Comparison of ENCODE assay signal across 24 cellular contexts in the genomic region with DNA sequence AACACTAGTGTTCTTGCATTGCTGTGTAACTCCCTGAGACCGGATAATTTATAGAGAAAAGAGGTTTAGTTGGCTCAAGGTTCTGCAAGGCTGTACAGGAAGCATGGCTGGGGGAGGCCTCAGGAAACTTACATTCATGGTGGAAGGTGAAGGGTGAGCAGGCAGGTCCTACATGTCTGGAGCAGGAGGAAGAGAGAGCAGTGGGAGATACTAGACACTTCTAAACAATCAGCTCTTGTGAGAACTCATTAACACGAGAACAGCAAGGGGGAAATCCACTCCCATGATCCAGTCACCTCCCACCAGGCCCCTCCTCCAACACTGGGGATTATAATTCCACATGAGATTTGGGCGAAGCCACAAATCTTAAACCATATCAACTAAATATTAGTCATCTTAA. TPM values are rescaled to one million over a fixed set of nuclear protein-coding genes. Genes with fewer than 3 reads are reported as not detected.
DNase-seq lines count a peak whose midpoint lies in the region; ATAC-seq, FAIRE-seq and TF ChIP-seq lines count a peak whose summit lies in the region.
"Had no signal": no experiment of that assay in that cellular context is flagged by ENCODE, and none has a peak within 500 bp of the region (broad histone marks: within the 10 kb centered on the region; RNA-seq: fewer than 3 reads in every experiment).

No MANE protein-coding gene starts in this region.

- no peak overlapping the region for H2BK20ac ChIP-seq in H1 (ENCODE audit: low read length)

- no peak overlapping the region for H2BK15ac ChIP-seq in H1 (ENCODE audit: low read length)
- H2BK15ac ChIP-seq in mesendoderm (replicated peaks; ENCODE audit: low read depth): no peak overlapping the region

- peak overlapping the region; percentile 28 for H4K5ac ChIP-seq in H1 (ENCODE audit: insufficient read length, low read depth, low read length)
- H4K5ac ChIP-seq in mesendoderm (ENCODE audit: low read length): no peak overlapping the region

- H3K18ac ChIP-seq in H1 (ENCODE audit: extremely low read depth, low read length): peak overlapping the region; percentile 72; the same call in 1 of the 2 replicates
- H3K18ac ChIP-seq in mesendoderm (ENCODE audit: low read length): no peak overlapping the region

- H3K23ac ChIP-seq in H1 (ENCODE audit: insufficient read length) (no peak overlapping the region), mesendoderm (ENCODE audit: low read length) (no peak overlapping the region)

- no peak overlapping the region for H2AK5ac ChIP-seq in H1 (ENCODE audit: low read depth, low read length)
- H2AK5ac ChIP-seq in mesendoderm (ENCODE audit: low read length): no peak overlapping the region

- no peak for TF ChIP-seq POLR2A in H1 (IDR thresholded peaks at IDR 0.05; ENCODE audit: control extremely low read depth in 1 of 2, low read depth in 2 of 2, low read length in 2 of 2)

- H4K8ac ChIP-seq in H1 (ENCODE audit: extremely low read depth, insufficient read depth, low read length) (no peak overlapping the region), mesendoderm (ENCODE audit: low read depth, low read length) (no peak overlapping the region)

- H3K27ac ChIP-seq in HUES6 (ENCODE audit: low read depth, low read length): peak overlapping the region; percentile 94
- H3K27ac ChIP-seq in H1 (ENCODE audit: low read depth, low read length): no peak overlapping the region
- no peak overlapping the region for H3K27ac ChIP-seq in mesendoderm (ENCODE audit: low read depth, low read length)
- H3K27ac ChIP-seq in upper lobe of right lung: no peak overlapping the region
- H3K27ac ChIP-seq in WERI-Rb-1: no peak overlapping the region
- H3K27ac ChIP-seq: A549, HL-60, SJCRH30 had no signal

- peaks cover 3% of the 10 kb centered on the region; the same call in 1 of the 2 replicates for H3K79me1 ChIP-seq in H1 (ENCODE audit: low read depth, low read length)
- H3K79me1 ChIP-seq in mesendoderm (ENCODE audit: low read length): peaks cover 14% of the 10 kb centered on the region

- no peak for TF ChIP-seq EP300 in H1 (IDR thresholded peaks at IDR 0.05; ENCODE audit: borderline replicate concordance in 1 of 2, low read depth in 2 of 2, low read length in 2 of 2)

- H3K4me2 ChIP-seq in H1 (ENCODE audit: insufficient read depth in 1 of 2, low read depth in 2 of 2, low read length in 2 of 2): peak overlapping the region; percentile 29 to 49; a peak in 3 of 4 replicates
- no peak overlapping the region for H3K4me2 ChIP-seq in mesendoderm (ENCODE audit: low read length)
- H3K4me2 ChIP-seq: A549 had no signal

- H3K4me1 ChIP-seq in ES-I3 (ENCODE audit: insufficient read depth, low read length) (peaks cover 41% of the 10 kb centered on the region), HUES6 (ENCODE audit: control insufficient read depth, insufficient read depth, low read length) (peaks cover 36% of the 10 kb centered on the region), H1 (replicated peaks in 1 of 4; ENCODE audit: control insufficient read depth in 3 of 4, insufficient read depth in 4 of 4, low read length in 3 of 4) (peaks cover 0 to 24% (median 6%) of the 10 kb centered on the region in 4 experiments; a peak in 6 of 7 replicates), mesendoderm (ENCODE audit: control insufficient read depth, low read depth, low read length) (peaks cover 2% of the 10 kb centered on the region), upper lobe of right lung (no peaks in the 10 kb centered on the region)
- H3K4me1 ChIP-seq: A549, SJCRH30 had no signal

- TF ChIP-seq RAD21 in H1 (IDR thresholded peaks at IDR 0.05 in 1 of 2, conservative IDR thresholded peaks at IDR 0.05 in 1 of 2; ENCODE audit: low read depth in 2 of 2, low read length in 2 of 2): no peak

- intact Hi-C loops in upper lobe of right lung (cut with DNase I): no loop called here

- H3K27me3 ChIP-seq in HUES6 (ENCODE audit: control insufficient read depth, insufficient read depth, low read length) (no peaks in the 10 kb centered on the region), H1 (replicated peaks in 1 of 4; ENCODE audit: control insufficient read depth in 3 of 4, extremely low read depth in 1 of 4, insufficient read depth in 3 of 4, low read length in 3 of 4) (no peaks in the 10 kb centered on the region), mesendoderm (ENCODE audit: insufficient read depth, low read length, poor library complexity) (no peaks in the 10 kb centered on the region), upper lobe of right lung (no peaks in the 10 kb centered on the region), WERI-Rb-1 (ENCODE audit: insufficient read depth, low read depth, severe bottlenecking) (no peaks in the 10 kb centered on the region)
- H3K27me3 ChIP-seq: SJCRH30 had no signal

- H2AFZ ChIP-seq in H1 (ENCODE audit: low read length): no peak overlapping the region

- H4K91ac ChIP-seq in H1 (replicated peaks; ENCODE audit: insufficient read length, low read length): no peak overlapping the region

- H3K56ac ChIP-seq in H1 (replicated peaks; ENCODE audit: insufficient read length, low read depth, low read length): no peak overlapping the region
- H3K56ac ChIP-seq in mesendoderm (ENCODE audit: low read length): no peak overlapping the region

- H3K36me3 ChIP-seq in ES-I3 (ENCODE audit: insufficient read depth, low read length): no peaks in the 10 kb centered on the region
- 0 out of 2 replicates have a peak, but pooled peaks cover 3% of the 10 kb centered on the region for H3K36me3 ChIP-seq in HUES6 (ENCODE audit: control insufficient read depth, insufficient read depth, low read length)
- peaks cover 0 to 4% (median 1%) of the 10 kb centered on the region in 4 experiments; a peak in 1 of 8 replicates for H3K36me3 ChIP-seq in H1 (ENCODE audit: control insufficient read depth in 2 of 4, insufficient read depth in 4 of 4, low read length in 3 of 4)
- no peaks in the 10 kb centered on the region for H3K36me3 ChIP-seq in mesendoderm (ENCODE audit: control insufficient read depth, insufficient read depth, low read length)
- no peaks in the 10 kb centered on the region for H3K36me3 ChIP-seq in upper lobe of right lung
- H3K36me3 ChIP-seq in WERI-Rb-1: no peaks in the 10 kb centered on the region
- H3K36me3 ChIP-seq: SJCRH30 had no signal

- H3K4me3 ChIP-seq in HUES6 (ENCODE audit: low read depth, low read length): no peak overlapping the region
- no peak overlapping the region for H3K4me3 ChIP-seq in H1 (ENCODE audit: extremely low read depth in 1 of 4, insufficient read depth in 2 of 4, low read depth in 3 of 4, low read length in 4 of 4)
- no peak overlapping the region for H3K4me3 ChIP-seq in mesendoderm (ENCODE audit: low read length)
- H3K4me3 ChIP-seq in upper lobe of right lung: no peak overlapping the region
- no peak overlapping the region for H3K4me3 ChIP-seq in WERI-Rb-1 (ENCODE audit: low read depth, low read length)
- H3K4me3 ChIP-seq: A549, SJCRH30 had no signal

- ATAC-seq in upper lobe of right lung (no peak), HG03108 (IDR thresholded peaks at IDR 0.05; ENCODE audit: unreplicated experiment) (no peak), GM18867 (IDR thresholded peaks at IDR 0.05; ENCODE audit: unreplicated experiment) (no peak)
- ATAC-seq: A549, Panc1 had no signal

- CTCF ChIA-PET in H1 (lab: Charles Lee; ENCODE audit: partially characterized antibody): no interaction called here

- 86% methylated on average over 3 of the region's 3 CpGs; no CpG with 5 or more reads in 1 of the 2 experiments for WGBS in H1 (ENCODE audit: extremely low coverage in 1 of 2, insufficient coverage in 1 of 2, insufficient read length in 1 of 2, insufficient replicate concordance in 2 of 2, low coverage in 1 of 2, low lambda C conversion rate in 2 of 2, missing lambda C conversion rate in 1 of 2), 2 experiments
- no CpG with 5 or more reads among the region's 3 CpGs for WGBS in mesendoderm (ENCODE audit: extremely low coverage, insufficient coverage, low lambda C conversion rate)

- TF ChIP-seq CTCF in H1 (IDR thresholded peaks at IDR 0.05; ENCODE audit: control extremely low read depth in 1 of 3, insufficient read depth in 1 of 3, low read depth in 1 of 3, low read length in 3 of 3) (no peak), upper lobe of right lung (IDR thresholded peaks at IDR 0.05) (no peak), WERI-Rb-1 (IDR thresholded peaks at IDR 0.05; ENCODE audit: low read depth, low read length) (no peak)

- H2BK5ac ChIP-seq in H1 (ENCODE audit: low read depth, low read length) (peak overlapping the region; percentile 47; the same call in 1 of the 2 replicates), mesendoderm (ENCODE audit: low read length) (no peak overlapping the region)

- peak overlapping the region; percentile 19; the same call in 1 of the 2 replicates for H3K9ac ChIP-seq in ES-I3 (ENCODE audit: low read depth, low read length)
- peak overlapping the region; percentile 16 for H3K9ac ChIP-seq in HUES6 (ENCODE audit: low read length)
- no peak overlapping the region for H3K9ac ChIP-seq in H1 (replicated peaks in 1 of 4; ENCODE audit: extremely low read depth in 1 of 4, low read depth in 3 of 4, low read length in 3 of 4)
- H3K9ac ChIP-seq in mesendoderm (ENCODE audit: low read length): no peak overlapping the region

- H2BK12ac ChIP-seq in H1 (ENCODE audit: low read depth, low read length): no peak overlapping the region; the same call in 1 of the 2 replicates

- DNase-seq in H1 (ENCODE audit: low read depth in 1 of 2, low spot score in 2 of 2) (no peak), mesendoderm (peak; percentile 60), upper lobe of right lung (no peak), WERI-Rb-1 (no peak)
- DNase-seq: COR-L47, DMS 273 treated with DMSO at 0.1 percent for 48 hours, DMS79 treated with DMSO at 0.1 percent for 48 hours, IMR-90, NCI-H1105, NCI-H146, NCI-H2029, NCI-H226, NCI-H510A treated with DMSO at 0.1 percent for 48 hours, NCI-H748 treated with DMSO at 0.1 percent for 48 hours, SJCRH30 had no signal

- POLR2A ChIA-PET in H1 (lab: Charles Lee; ENCODE audit: partially characterized antibody): interaction anchor here (1.0 to 1.3 kb wide), 3 partner anchors 10 to 32 kb away, joined by 3 read pairs; no protein-coding TSS in a partner anchor

- H2BK120ac ChIP-seq in H1 (replicated peaks; ENCODE audit: low read depth, low read length): no peak overlapping the region
- no peak overlapping the region for H2BK120ac ChIP-seq in mesendoderm (ENCODE audit: low read depth, low read length)

- no peaks in the 10 kb centered on the region for H3K23me2 ChIP-seq in H1 (ENCODE audit: low read depth, low read length)

- no peak for FAIRE-seq in H1 (lab: Jason Lieb, UNC)
- FAIRE-seq: A549, GM12891, H54 had no signal

- H3K79me2 ChIP-seq in H1 (ENCODE audit: control insufficient read depth in 1 of 2, insufficient read depth in 2 of 2, low read length in 2 of 2): peaks cover 7 to 97% of the 10 kb centered on the region in 2 experiments; a peak in 3 of 4 replicates
- H3K79me2 ChIP-seq in mesendoderm (ENCODE audit: control insufficient read depth, insufficient read depth, low read length): peaks cover 61% of the 10 kb centered on the region

- peak overlapping the region; percentile 57 for H3K4ac ChIP-seq in H1 (replicated peaks; ENCODE audit: insufficient read length, low read depth, low read length)
- no peak overlapping the region for H3K4ac ChIP-seq in mesendoderm (ENCODE audit: low read depth, low read length)

- H3K9me3 ChIP-seq in ES-I3 (ENCODE audit: control insufficient read depth, insufficient read depth, low read length): no peaks in the 10 kb centered on the region
- H3K9me3 ChIP-seq in HUES6 (ENCODE audit: control insufficient read depth, insufficient read depth, low read depth, low read length): peaks cover 5% of the 10 kb centered on the region; the same call in 1 of the 2 replicates
- no peaks in the 10 kb centered on the region for H3K9me3 ChIP-seq in H1 (ENCODE audit: insufficient read depth in 2 of 2, low read depth in 1 of 2, low read length in 1 of 2)
- no peaks in the 10 kb centered on the region for H3K9me3 ChIP-seq in upper lobe of right lung
- no peaks in the 10 kb centered on the region for H3K9me3 ChIP-seq in WERI-Rb-1 (ENCODE audit: severe bottlenecking)
- H3K9me3 ChIP-seq: A549, SJCRH30 had no signal

- H3K14ac ChIP-seq in H1 (ENCODE audit: insufficient read length): no peak overlapping the region

- H4K20me1 ChIP-seq in H1 (replicated peaks in 1 of 2; ENCODE audit: control insufficient read depth in 1 of 2, insufficient read depth in 2 of 2, low read length in 2 of 2): peaks cover 1 to 2% of the 10 kb centered on the region in 2 experiments

RNA-seq across cellular contexts. Expression of gene RNF2, which starts 30.1 kb away (rescaled TPM):
- total RNA-seq in H1 (2021; fragmentation: NEBNext Ultra II Directional; extraction: Animal tissue kit (Norgen Biotek cat#: 25700)): 52.7 and 58.9 TPM in 2 replicates
- 13.4 and 28.9 TPM in 2 replicates for polyA plus RNA-seq in H1 (2011; rRNA removed)
- polyA plus RNA-seq in H1 (2011; cell fraction: cytosol; rRNA removed): 40.2 TPM
- 11.1 TPM for polyA plus RNA-seq in H1 (2011; cell fraction: nucleus; rRNA removed)
- polyA plus RNA-seq in H1 (2012, experiment 1 of 2): 40.5 to 55.6 TPM (median 47.9 TPM) in 4 replicates
- polyA plus RNA-seq in H1 (2012, experiment 2 of 2): 3.1 TPM
- 30.7 TPM for polyA plus RNA-seq in H1 (2013, experiment 1 of 2)
- 32.3 TPM for polyA plus RNA-seq in H1 (2013, experiment 2 of 2)
- polyA minus RNA-seq in H1 (2011; rRNA and poly(A)+ RNA removed): 80.7 and 131 TPM in 2 replicates
- 51.8 TPM for polyA minus RNA-seq in H1 (2011; cell fraction: cytosol; rRNA and poly(A)+ RNA removed)
- polyA minus RNA-seq in H1 (2011; cell fraction: nucleus; rRNA and poly(A)+ RNA removed): 44.2 TPM
- polyA plus RNA-seq in mesendoderm (2013, experiment 1 of 2): 68.2 TPM
- polyA plus RNA-seq in mesendoderm (2013, experiment 2 of 2): 67.8 TPM
- 15.9 TPM for total RNA-seq in upper lobe of right lung

Comparison
In these comparisons a context has a peak if more than half of its experiments do, and no peak if none do; other contexts are left out.
1. H3K9ac ChIP-seq: peak in ES-I3 (single experiment) and HUES6 (single experiment); none in H1 (0 of 4) and mesendoderm (single experiment).